In genomic region chr14:89955418-89956293, GRCh38 we compare ENCODE assay signal across 8 cellular contexts. TPM values are rescaled to one million over a fixed set of nuclear protein-coding genes. Genes with fewer than 3 reads are reported as not detected.
DNase-seq lines count a peak whose midpoint lies in the region; ATAC-seq and TF ChIP-seq lines count a peak whose summit lies in the region.

Gene TDP1, plus strand, starts transcription at chr14:89955927. Its CDS starts 7,188 bp downstream, at chr14:89963115.

- H3K27ac ChIP-seq in prostate gland, result peak within 1 kb of the TSS; percentile 83 to 84
- H3K27ac ChIP-seq in urinary bladder (ENCODE audit: low read depth), result peak within 1 kb of the TSS; percentile 95

- H3K9me3 ChIP-seq in prostate gland, result no peaks in the 10 kb centered on the region

- peak; percentile 47 for ATAC-seq in HG02870 (IDR thresholded peaks at IDR 0.05; ENCODE audit: unreplicated experiment)
- ATAC-seq in left cardiac atrium, result peak; percentile 92 to 95

- H3K27me3 ChIP-seq in prostate gland (replicated peaks; ENCODE audit: insufficient read depth), result no peaks in the 10 kb centered on the region

- no peaks in the 10 kb centered on the region for H3K36me3 ChIP-seq in prostate gland
- H3K36me3 ChIP-seq in urinary bladder (ENCODE audit: insufficient read depth), result no peaks in the 10 kb centered on the region

- in situ Hi-C loops in GM13976 (cut with MboI; ENCODE audit: low sequenced_read_pairs, unreplicated experiment), result no loop called here

- peak within 1 kb of the TSS; percentile 66 to 84 for H3K4me3 ChIP-seq in prostate gland
- H3K4me3 ChIP-seq in urinary bladder (ENCODE audit: low read depth, low read length), result peak within 1 kb of the TSS; percentile 79

- H3K4me1 ChIP-seq in prostate gland (replicated peaks) (no peaks in the 10 kb centered on the region), urinary bladder (ENCODE audit: insufficient read depth) (no peaks in the 10 kb centered on the region)

- TF ChIP-seq POLR2A in prostate gland (IDR thresholded peaks at IDR 0.05), result peak; percentile 85

- DNase-seq in GM13976 (ENCODE audit: low spot score) (peak; percentile 96), NCI-H146 treated with DMSO at 0.1 percent for 48 hours (lab: John Stamatoyannopoulos, UW; ENCODE audit: unreplicated experiment) (peak; percentile 95), amniotic stem cell (lab: John Stamatoyannopoulos, UW) (peak; percentile 81), left cardiac atrium (peak; percentile 96), prostate gland (ENCODE audit: low spot score) (peak; percentile 97)

- under 1% methylated on average over 60 of the region's 72 CpGs for WGBS in prostate gland
- under 1% methylated on average over 72 of the region's 72 CpGs for WGBS in urinary bladder

- intact Hi-C loops in T-helper 1 cell treated with Interleukin-12 subunit alpha and Interleukin-12 subunit beta and Interleukin-4 antibody, amounts not matched to agents 30 ng/mL and 1 ng/mL, for 36 hours (cut with micrococcal nuclease), result loop anchor here (1.0 to 10.0 kb wide), 14 partner anchors 107 to 1963 kb away; partner anchors contain the start of genes CCDC88C, EML5, FOXN3 and GALC
- intact Hi-C loops in left cardiac atrium (cut with DNase I) (no loop called here), prostate gland (cut with DNase I) (no loop called here)

- TF ChIP-seq CTCF in GM13976 (IDR thresholded peaks at IDR 0.05; ENCODE audit: borderline replicate concordance, control extremely low read depth, extremely low read depth, insufficient read depth, missing control alignments), result no peak
- peak in 2 of 4 experiments; percentile 31 to 35 for TF ChIP-seq CTCF in prostate gland (IDR thresholded peaks at IDR 0.05)

RNA-seq across cellular contexts. Expression of gene TDP1, which starts in this region (rescaled TPM):
- 56.3 and 60.5 TPM in 2 replicates for total RNA-seq in T-helper 1 cell treated with Interleukin-12 subunit alpha and Interleukin-12 subunit beta and Interleukin-4 antibody, amounts not matched to agents 30 ng/mL and 1 ng/mL, for 36 hours
- 1 to 10 TPM; 4.9 to 6.3 TPM for total RNA-seq in left cardiac atrium
- 10 to 100 TPM; 12.0 to 18.2 TPM for total RNA-seq in prostate gland
- total RNA-seq in urinary bladder, result 20.5 TPM
- polyA plus RNA-seq in urinary bladder, result 6.9 TPM

Comparison
In these comparisons a context has a peak if more than half of its experiments do, and no peak if none do; other contexts are left out.
1. Peak in every context shown above with its lines: DNase-seq, ATAC-seq, H3K4me3 ChIP-seq and H3K27ac ChIP-seq.